31 cellular contexts compared by ENCODE assay signal in the genomic region with DNA sequence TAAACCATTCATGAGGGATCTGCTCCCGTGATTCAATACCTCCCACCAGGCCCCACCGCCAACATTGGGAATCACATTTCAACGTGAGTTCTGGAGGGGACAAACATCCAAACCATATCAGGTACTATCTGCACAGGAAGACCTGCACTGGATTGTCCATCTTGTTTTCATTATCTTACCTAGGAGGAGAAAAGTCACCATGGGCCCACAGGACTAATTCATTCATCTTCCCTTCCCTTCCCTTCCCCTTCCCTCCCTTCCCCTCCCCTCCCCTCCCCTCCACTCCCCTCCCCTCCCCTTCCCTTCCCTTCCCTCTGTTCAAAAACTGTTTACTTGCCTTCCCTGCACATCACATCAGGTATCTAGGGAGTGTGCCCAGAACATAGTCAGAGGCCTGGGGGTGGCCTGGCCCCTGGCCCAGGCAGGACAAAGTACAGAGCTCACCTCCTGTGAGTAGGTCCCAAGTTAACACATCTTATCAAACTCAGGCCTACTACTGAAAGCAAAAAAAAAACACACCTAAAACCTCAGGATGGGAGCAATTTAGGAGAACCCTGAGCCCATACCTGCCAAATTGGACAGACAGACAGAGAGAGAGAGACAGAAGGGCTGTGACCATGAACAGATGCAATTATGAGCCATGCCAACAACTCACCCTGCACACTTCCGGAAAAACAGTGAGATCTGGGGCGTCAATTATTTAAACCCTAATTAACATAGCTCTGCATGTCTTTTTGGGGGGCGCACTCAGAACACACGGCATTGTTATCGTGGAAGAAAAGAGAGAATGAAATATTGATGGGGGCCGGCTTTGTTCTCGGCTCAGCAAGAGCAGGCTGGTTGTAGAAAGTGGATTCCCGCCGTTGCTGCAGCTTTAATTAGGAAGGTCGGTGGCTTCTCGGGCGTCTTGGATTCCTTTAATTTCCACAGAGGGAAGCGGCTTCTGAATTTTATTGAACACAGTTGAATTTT.
"Had no signal": no experiment of that assay in that cellular context is flagged by ENCODE, and none has a peak within 500 bp of the region (broad histone marks: within the 10 kb centered on the region; RNA-seq: fewer than 3 reads in every experiment).

No MANE protein-coding gene starts in this region.

- DNase-seq: activated CD4-positive, alpha-beta T cell treated with anti-CD3 and anti-CD28 coated beads for 36 hours; activated CD4-positive, CD25-positive, alpha-beta regulatory T cell; activated CD8-positive, alpha-beta memory T cell treated with anti-CD3 and anti-CD28 coated beads, Interleukin-2, amount 10 ng/mL, durations not matched to agents 7 days and 5 days; activated CD8-positive, alpha-beta T cell treated with anti-CD3 and anti-CD28 coated beads, Interleukin-2, amount 10 ng/mL, durations not matched to agents 7 days and 5 days; activated naive CD4-positive, alpha-beta T cell; activated naive CD8-positive, alpha-beta T cell treated with anti-CD3 and anti-CD28 coated beads for 36 hours; activated T-cell treated with anti-CD3 and anti-CD28 coated beads, Interleukin-2, amount 50 U/mL, for 48 hours; adrenal gland; aorta; cerebellar nuclear complex; colonic mucosa; effector memory CD8-positive, alpha-beta T cell; foreskin fibroblast; head of caudate nucleus; hypothalamus; left lung; naive thymus-derived CD4-positive, alpha-beta T cell; nucleus accumbens; posterior cingulate gyrus; stimulated activated CD4-positive, alpha-beta T cell treated with anti-CD3 and anti-CD28 coated beads, Interleukin-4, amount 100 ng/mL, for 24 hours; stimulated activated naive CD8-positive, alpha-beta T cell treated with anti-CD3 and anti-CD28 coated beads, Interleukin-15, amount 100 ng/mL, for 72 hours; substantia nigra; T-cell; thyroid gland; upper lobe of right lung had no signal

- H3K4me1 ChIP-seq: adrenal gland, colonic mucosa, left lung, thyroid gland, upper lobe of right lung had no signal

- ATAC-seq: activated CD4-positive, alpha-beta T cell treated with anti-CD3 and anti-CD28 coated beads for 36 hours; activated CD8-positive, alpha-beta memory T cell treated with anti-CD3 and anti-CD28 coated beads, Interleukin-2, amount 10 ng/mL, durations not matched to agents 7 days and 5 days; activated CD8-positive, alpha-beta T cell treated with anti-CD3 and anti-CD28 coated beads, Interleukin-2, amount 10 ng/mL, durations not matched to agents 7 days and 5 days; effector memory CD8-positive, alpha-beta T cell; left lung; naive thymus-derived CD4-positive, alpha-beta T cell; sciatic nerve; stimulated activated effector memory CD8-positive, alpha-beta T cell treated with anti-CD3 and anti-CD28 coated beads, Interleukin-12 subunit alpha, Interleukin-12 subunit beta, amount 100 ng/mL, for 72 hours; stimulated activated naive CD8-positive, alpha-beta T cell treated with anti-CD3 and anti-CD28 coated beads, Interleukin-15, amount 100 ng/mL, for 72 hours; T-cell; upper lobe of right lung had no signal

- H3K36me3 ChIP-seq: adrenal gland, cardiac muscle cell, colonic mucosa, left lung, thyroid gland, upper lobe of right lung had no signal

- H3K27ac Mint-ChIP-seq: activated CD4-positive, alpha-beta T cell treated with anti-CD3 and anti-CD28 coated beads for 36 hours; activated CD8-positive, alpha-beta memory T cell treated with anti-CD3 and anti-CD28 coated beads, Interleukin-2, amount 10 ng/mL, durations not matched to agents 7 days and 5 days; activated CD8-positive, alpha-beta T cell treated with anti-CD3 and anti-CD28 coated beads, Interleukin-2, amount 10 ng/mL, durations not matched to agents 7 days and 5 days; activated naive CD8-positive, alpha-beta T cell treated with anti-CD3 and anti-CD28 coated beads for 36 hours; effector memory CD8-positive, alpha-beta T cell; naive thymus-derived CD4-positive, alpha-beta T cell; stimulated activated effector memory CD8-positive, alpha-beta T cell treated with anti-CD3 and anti-CD28 coated beads, Interleukin-12 subunit alpha, Interleukin-12 subunit beta, amount 100 ng/mL, for 72 hours; stimulated activated naive CD8-positive, alpha-beta T cell treated with anti-CD3 and anti-CD28 coated beads, Interleukin-15, amount 100 ng/mL, for 72 hours; T-cell had no signal

- H3K9me3 ChIP-seq: adrenal gland, colonic mucosa, left lung, thyroid gland, upper lobe of right lung had no signal

- H3K4me3 ChIP-seq: adrenal gland, cardiac muscle cell, colonic mucosa, left lung, skin epidermis, thyroid gland, upper lobe of right lung had no signal

- H3K9me3 Mint-ChIP-seq: activated naive CD8-positive, alpha-beta T cell treated with anti-CD3 and anti-CD28 coated beads for 36 hours; T-cell had no signal

- H3K4me3 Mint-ChIP-seq: activated CD4-positive, alpha-beta T cell treated with anti-CD3 and anti-CD28 coated beads for 36 hours; activated CD8-positive, alpha-beta memory T cell treated with anti-CD3 and anti-CD28 coated beads, Interleukin-2, amount 10 ng/mL, durations not matched to agents 7 days and 5 days; activated CD8-positive, alpha-beta T cell treated with anti-CD3 and anti-CD28 coated beads, Interleukin-2, amount 10 ng/mL, durations not matched to agents 7 days and 5 days; activated naive CD8-positive, alpha-beta T cell treated with anti-CD3 and anti-CD28 coated beads for 36 hours; effector memory CD8-positive, alpha-beta T cell; naive thymus-derived CD4-positive, alpha-beta T cell; stimulated activated effector memory CD8-positive, alpha-beta T cell treated with anti-CD3 and anti-CD28 coated beads, Interleukin-12 subunit alpha, Interleukin-12 subunit beta, amount 100 ng/mL, for 72 hours; stimulated activated naive CD8-positive, alpha-beta T cell treated with anti-CD3 and anti-CD28 coated beads, Interleukin-15, amount 100 ng/mL, for 72 hours; T-cell had no signal

- FAIRE-seq: endothelial cell of umbilical vein had no signal

- H3K36me3 Mint-ChIP-seq: activated CD8-positive, alpha-beta memory T cell treated with anti-CD3 and anti-CD28 coated beads, Interleukin-2, amount 10 ng/mL, durations not matched to agents 7 days and 5 days; activated naive CD8-positive, alpha-beta T cell treated with anti-CD3 and anti-CD28 coated beads for 36 hours; brain; naive thymus-derived CD4-positive, alpha-beta T cell; stimulated activated effector memory CD8-positive, alpha-beta T cell treated with anti-CD3 and anti-CD28 coated beads, Interleukin-12 subunit alpha, Interleukin-12 subunit beta, amount 100 ng/mL, for 72 hours; T-cell had no signal

- H3K4me1 Mint-ChIP-seq: activated CD4-positive, alpha-beta T cell treated with anti-CD3 and anti-CD28 coated beads for 36 hours; activated CD8-positive, alpha-beta memory T cell treated with anti-CD3 and anti-CD28 coated beads, Interleukin-2, amount 10 ng/mL, durations not matched to agents 7 days and 5 days; activated naive CD8-positive, alpha-beta T cell treated with anti-CD3 and anti-CD28 coated beads for 36 hours; naive thymus-derived CD4-positive, alpha-beta T cell; stimulated activated effector memory CD8-positive, alpha-beta T cell treated with anti-CD3 and anti-CD28 coated beads, Interleukin-12 subunit alpha, Interleukin-12 subunit beta, amount 100 ng/mL, for 72 hours; stimulated activated naive CD8-positive, alpha-beta T cell treated with anti-CD3 and anti-CD28 coated beads, Interleukin-15, amount 100 ng/mL, for 72 hours; T-cell had no signal

- H3K27me3 Mint-ChIP-seq: activated CD4-positive, alpha-beta T cell treated with anti-CD3 and anti-CD28 coated beads for 36 hours; activated CD8-positive, alpha-beta memory T cell treated with anti-CD3 and anti-CD28 coated beads, Interleukin-2, amount 10 ng/mL, durations not matched to agents 7 days and 5 days; stimulated activated naive CD8-positive, alpha-beta T cell treated with anti-CD3 and anti-CD28 coated beads, Interleukin-15, amount 100 ng/mL, for 72 hours had no signal

- H3K27me3 ChIP-seq: adrenal gland, cardiac muscle cell, colonic mucosa, left lung, thyroid gland, upper lobe of right lung had no signal

- H3K27ac ChIP-seq: adrenal gland, cardiac muscle cell, colonic mucosa, left lung, skin epidermis, thyroid gland, upper lobe of right lung had no signal
